In genomic region chr22:27663031-27663367, GRCh38 we compare ENCODE assay signal across 1 cellular context.
TF ChIP-seq lines count a peak whose summit lies in the region.

No MANE protein-coding gene starts in this region.

TF ChIP-seq in H1, 55 proteins besides CTCF, POLR2A, EP300 and RAD21:
- TF ChIP-seq ATF2 (IDR thresholded peaks at IDR 0.05; ENCODE audit: low read length) (no peak), CBX5 (IDR thresholded peaks at IDR 0.05; ENCODE audit: low read depth, low read length) (no peak), NANOG (IDR thresholded peaks at IDR 0.05; ENCODE audit: insufficient read depth, low read depth, low read length, poor library complexity, severe bottlenecking) (no peak), KDM1A (IDR thresholded peaks at IDR 0.05; ENCODE audit: borderline replicate concordance, low read length) (no peak), RNF2 (IDR thresholded peaks at IDR 0.05; ENCODE audit: borderline replicate concordance, low read depth, low read length, missing control alignments, poor library complexity, severe bottlenecking) (no peak), CEBPB (IDR thresholded peaks at IDR 0.05; ENCODE audit: low read depth, low read length) (no peak), BRCA1 (IDR thresholded peaks at IDR 0.05; ENCODE audit: low read depth, low read length) (no peak), USF2 (IDR thresholded peaks at IDR 0.05; ENCODE audit: low read length) (no peak), KDM5A (IDR thresholded peaks at IDR 0.05; ENCODE audit: low read length) (no peak), TBP (IDR thresholded peaks at IDR 0.05; ENCODE audit: low read depth, low read length) (no peak), KDM4A (IDR thresholded peaks at IDR 0.05; ENCODE audit: low read depth, low read length, severe bottlenecking) (no peak)
